In the genomic region with DNA sequence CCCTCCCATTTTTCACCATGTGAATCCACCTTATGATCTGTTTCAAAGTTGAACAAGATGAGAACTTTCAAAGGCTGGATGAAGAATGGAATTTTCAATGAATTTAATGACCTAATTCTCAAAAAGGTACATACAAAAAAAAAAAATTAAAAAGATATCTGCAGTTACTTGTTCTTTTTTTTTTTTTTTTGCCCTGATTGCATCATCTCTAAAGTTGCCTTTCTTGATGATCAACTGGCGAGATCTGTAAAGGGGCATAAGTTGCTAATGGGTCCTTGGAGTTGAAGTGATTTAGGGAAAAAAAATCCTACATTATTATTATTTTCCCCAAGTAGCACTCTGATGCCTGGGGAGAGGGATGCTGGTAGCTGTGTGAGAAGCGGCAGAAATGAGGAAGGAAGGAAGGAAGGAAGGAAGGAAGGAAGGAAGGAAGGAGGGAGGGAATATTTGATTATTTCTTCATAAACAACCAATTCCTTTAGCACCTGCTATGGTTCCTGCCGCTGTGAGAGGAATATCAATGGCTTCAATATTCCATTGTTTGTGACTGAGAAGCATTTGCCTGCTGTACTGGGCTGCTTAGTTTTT, we compare ENCODE assay signal across 1 cellular context.
A peak's percentile ranks its signal among the peaks of the same experiment; 100 is the strongest.
TF ChIP-seq lines count a peak whose summit lies in the region.

No MANE protein-coding gene starts in this region.

TF ChIP-seq in H1, 55 proteins besides CTCF, POLR2A, EP300 and RAD21:
- TF ChIP-seq FOSL1 (IDR thresholded peaks at IDR 0.05; ENCODE audit: insufficient read depth, low read depth, low read length), result no peak
- peak; percentile 45; the same call in 1 of the 2 replicates for TF ChIP-seq CEBPB (IDR thresholded peaks at IDR 0.05; ENCODE audit: low read depth, low read length)
- no peak for TF ChIP-seq SP1 (IDR thresholded peaks at IDR 0.05; ENCODE audit: low read depth, low read length)
- no peak for TF ChIP-seq SP4 (IDR thresholded peaks at IDR 0.05; ENCODE audit: low read length)
- no peak for TF ChIP-seq GTF2F1 (IDR thresholded peaks at IDR 0.05; ENCODE audit: borderline replicate concordance, low read depth, low read length)
- TF ChIP-seq HDAC2 (IDR thresholded peaks at IDR 0.05; ENCODE audit: borderline replicate concordance in 1 of 2, low read depth in 2 of 2, low read length in 2 of 2), result no peak
- TF ChIP-seq TAF1 (IDR thresholded peaks at IDR 0.05; ENCODE audit: low read depth, low read length), result no peak
